8 cellular contexts compared by ENCODE assay signal in the genomic region with DNA sequence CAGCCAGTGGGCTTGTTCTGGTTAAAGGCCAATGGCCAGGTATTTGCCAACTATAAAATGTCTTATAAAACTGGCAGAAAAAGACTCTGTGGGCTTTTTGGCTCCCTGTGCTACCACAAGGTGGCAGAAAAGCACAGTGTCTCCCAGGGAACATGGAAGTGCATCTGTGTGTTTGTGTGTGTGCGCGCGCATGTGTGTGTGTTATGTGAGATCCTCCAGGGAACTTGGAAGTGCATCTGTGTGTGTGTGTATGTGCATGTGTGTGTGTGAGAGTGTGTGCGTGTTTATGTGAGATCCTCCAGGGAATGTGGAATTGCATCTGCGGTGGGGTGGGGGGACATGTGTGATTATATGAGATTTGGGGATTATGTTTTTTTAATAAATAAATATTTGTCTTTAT. TPM values are rescaled to one million over a fixed set of nuclear protein-coding genes. Genes with fewer than 3 reads are reported as not detected.
DNase-seq lines count a peak whose midpoint lies in the region; ATAC-seq, FAIRE-seq and TF ChIP-seq lines count a peak whose summit lies in the region.

No MANE protein-coding gene starts in this region.

- peaks cover 8% of the 10 kb centered on the region for H3K27me3 ChIP-seq in gastroesophageal sphincter

- H3K9me3 Mint-ChIP-seq in glutamatergic neuron (ENCODE audit: unreplicated experiment) = peaks cover 2% of the 10 kb centered on the region

- H3K4me1 ChIP-seq in gastroesophageal sphincter = no peaks in the 10 kb centered on the region

- ATAC-seq in gastroesophageal sphincter (no peak), HG02840 (IDR thresholded peaks at IDR 0.05; ENCODE audit: low FRiP score, unreplicated experiment) (no peak)

- no peak overlapping the region for H3K27ac ChIP-seq in gastroesophageal sphincter

- H3K4me3 Mint-ChIP-seq in glutamatergic neuron (ENCODE audit: unreplicated experiment) = no peak overlapping the region

- DNase-seq in AG09319 (ENCODE audit: extremely low read depth, low read depth) (peak; percentile 15), GM12892 (ENCODE audit: insufficient read length) (no peak), NCI-H69 (lab: John Stamatoyannopoulos, UW) (peak; percentile 64), activated T-cell treated with anti-CD3 and anti-CD28 coated beads for 48 hours (ENCODE audit: low read depth) (peak; percentile 43), glutamatergic neuron (peak; percentile 73), skeletal muscle cell (ENCODE audit: low read depth) (peak; percentile 56)

- no peak for TF ChIP-seq EP300 in gastroesophageal sphincter (IDR thresholded peaks at IDR 0.05)

- no peaks in the 10 kb centered on the region for H3K36me3 ChIP-seq in gastroesophageal sphincter

- H3K9me3 ChIP-seq in gastroesophageal sphincter = peaks cover 0 to 9% (median 0%) of the 10 kb centered on the region in 3 donors

- H3K27me3 Mint-ChIP-seq in glutamatergic neuron (ENCODE audit: unreplicated experiment) = peaks cover 3% of the 10 kb centered on the region

- peak; percentile 77 for FAIRE-seq in GM12892 (lab: Jason Lieb, UNC)

- TF ChIP-seq POLR2A in GM12892 (IDR thresholded peaks at IDR 0.05; ENCODE audit: low read depth, low read length) (no peak), gastroesophageal sphincter (IDR thresholded peaks at IDR 0.05) (no peak)

- no peaks in the 10 kb centered on the region for H3K4me1 Mint-ChIP-seq in glutamatergic neuron (ENCODE audit: low read depth, unreplicated experiment)

- H3K27ac Mint-ChIP-seq in glutamatergic neuron (ENCODE audit: unreplicated experiment) = peak overlapping the region; percentile 49

- H3K36me3 Mint-ChIP-seq in glutamatergic neuron (ENCODE audit: unreplicated experiment) = no peaks in the 10 kb centered on the region

- WGBS in gastroesophageal sphincter (ENCODE audit: low coverage in 1 of 2), 2 donors = 52 to 80% methylated on average over 2 of the region's 5 CpGs

- H3K4me3 ChIP-seq in skeletal muscle cell (ENCODE audit: low read depth, low read length) = no peak overlapping the region
- no peak overlapping the region for H3K4me3 ChIP-seq in gastroesophageal sphincter

- TF ChIP-seq CTCF in AG09319 (IDR thresholded peaks at IDR 0.05; ENCODE audit: low read depth, low read length) (peak; percentile 66), glutamatergic neuron (IDR thresholded peaks at IDR 0.05; ENCODE audit: partially characterized antibody, unreplicated experiment) (peak; percentile 65), gastroesophageal sphincter (IDR thresholded peaks at IDR 0.05) (no peak)

RNA-seq across cellular contexts. Expression of a gene that starts 30.2 kb away (rescaled TPM):
- 48.9 TPM for polyA plus RNA-seq in GM12892 (2012; ENCODE audit: missing spikeins)
- total RNA-seq in glutamatergic neuron (ENCODE audit: unreplicated experiment) = 37.3 TPM
- total RNA-seq in gastroesophageal sphincter = 10 to 100 TPM; 46.4 to 70.9 (median 50.8) TPM

Comparison
In these comparisons a context has a peak if more than half of its experiments do, and no peak if none do; other contexts are left out.
1. CTCF ChIP-seq: peak in AG09319 (single experiment) and glutamatergic neuron (single experiment); none in gastroesophageal sphincter (0 of 4).